ENCODE assay signal across 28 cellular contexts in the genomic region with DNA sequence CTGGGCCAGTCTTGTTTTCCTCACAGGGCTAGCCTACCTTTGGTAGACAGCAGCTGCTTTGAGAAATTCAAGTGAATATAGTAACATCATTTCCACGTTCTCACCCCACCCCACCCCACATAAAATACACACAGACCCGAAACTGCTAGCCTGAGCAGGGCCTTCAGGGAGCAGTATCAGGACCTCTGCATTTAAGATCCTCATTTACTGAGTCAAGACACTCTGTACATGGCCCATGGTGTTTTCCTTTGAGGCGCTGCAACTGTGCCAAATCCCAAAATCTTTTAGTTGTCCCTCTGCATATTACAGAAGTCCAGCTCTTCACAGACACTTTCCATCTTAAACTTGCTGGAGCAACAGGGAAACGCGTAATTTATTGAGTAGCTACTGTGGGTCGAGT.
"Had no signal": no experiment of that assay in that cellular context is flagged by ENCODE, and none has a peak within 500 bp of the region (broad histone marks: within the 10 kb centered on the region; RNA-seq: fewer than 3 reads in every experiment).

No MANE protein-coding gene starts in this region.

- H3K9me3 Mint-ChIP-seq: nephron; stimulated activated effector memory CD8-positive, alpha-beta T cell treated with anti-CD3 and anti-CD28 coated beads, Interleukin-12 subunit alpha, Interleukin-12 subunit beta, amount 100 ng/mL, for 72 hours had no signal

- H3K27me3 ChIP-seq: esophagus squamous epithelium, right atrium auricular region, sigmoid colon, stomach, thyroid gland, vagina had no signal

- H3K4me1 ChIP-seq: sigmoid colon, vagina had no signal

- DNase-seq: dermis blood vessel endothelial cell; effector memory CD4-positive, alpha-beta T cell; erythroblast; esophagus squamous epithelium; foreskin melanocyte; glutamatergic neuron; heart right ventricle; hippocampal formation; islet precursor cell; kidney glomerular epithelial cell; left colon; left ventricle myocardium inferior; lower lobe of right lung; nucleus accumbens; sigmoid colon; stimulated activated CD4-positive, alpha-beta T cell treated with anti-CD3 and anti-CD28 coated beads, Interleukin-2, amount 100 ng/mL, for 24 hours; stimulated activated CD4-positive, alpha-beta T cell treated with anti-CD3 and anti-CD28 coated beads, Interleukin-4, amount 100 ng/mL, for 24 hours; stimulated activated naive CD4-positive, alpha-beta T cell treated with Interleukin-2 at 50 U/mL for 16 hours; stomach; thyroid gland; trophoblast cell had no signal

- H3K9me3 ChIP-seq: esophagus squamous epithelium, heart right ventricle, left ventricle myocardium inferior, lower lobe of right lung, prostate gland, right atrium auricular region, sigmoid colon, stomach, thyroid gland, vagina had no signal

- ATAC-seq: heart right ventricle; lower lobe of right lung; stimulated activated effector memory CD8-positive, alpha-beta T cell treated with anti-CD3 and anti-CD28 coated beads, Interleukin-12 subunit alpha, Interleukin-12 subunit beta, amount 100 ng/mL, for 72 hours had no signal

- H3K36me3 ChIP-seq: prostate gland had no signal

- H3K4me3 Mint-ChIP-seq: nephron; stimulated activated effector memory CD8-positive, alpha-beta T cell treated with anti-CD3 and anti-CD28 coated beads, Interleukin-12 subunit alpha, Interleukin-12 subunit beta, amount 100 ng/mL, for 72 hours had no signal

- FAIRE-seq: endometrium had no signal

- H3K27ac ChIP-seq: coronary artery, esophagus squamous epithelium, heart right ventricle, left ventricle myocardium inferior, lower lobe of right lung, prostate gland, right atrium auricular region, sigmoid colon, stomach, thyroid gland, vagina had no signal

- H3K4me3 ChIP-seq: coronary artery, esophagus squamous epithelium, heart right ventricle, left ventricle myocardium inferior, lower lobe of right lung, prostate gland, right atrium auricular region, sigmoid colon, stomach, thyroid gland, vagina had no signal

- H3K27ac Mint-ChIP-seq: nephron; stimulated activated effector memory CD8-positive, alpha-beta T cell treated with anti-CD3 and anti-CD28 coated beads, Interleukin-12 subunit alpha, Interleukin-12 subunit beta, amount 100 ng/mL, for 72 hours had no signal
